36 cellular contexts compared by ENCODE assay signal in the genomic region with DNA sequence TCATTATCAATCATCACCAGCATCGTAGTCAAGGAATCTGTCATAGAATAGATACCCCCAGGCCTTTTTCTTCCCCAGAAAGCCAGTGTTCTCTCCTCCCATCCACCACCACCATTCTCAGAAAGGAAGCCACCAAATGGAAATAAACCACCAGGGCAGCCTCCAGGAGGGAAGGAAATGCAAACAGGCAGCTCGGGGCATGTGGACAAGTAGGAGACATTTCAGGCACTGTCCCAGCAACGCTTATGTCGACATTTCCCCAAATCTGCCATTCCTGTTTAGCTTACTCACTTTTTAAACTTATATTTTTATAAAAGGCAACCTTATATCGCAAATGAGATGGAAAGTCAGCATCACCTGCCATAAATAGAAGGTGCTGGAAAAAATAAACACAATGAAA. TPM values are rescaled to one million over a fixed set of nuclear protein-coding genes. Genes with fewer than 3 reads are reported as not detected.
DNase-seq lines count a peak whose midpoint lies in the region; ATAC-seq, FAIRE-seq and TF ChIP-seq lines count a peak whose summit lies in the region.
"Had no signal": no experiment of that assay in that cellular context is flagged by ENCODE, and none has a peak within 500 bp of the region (broad histone marks: within the 10 kb centered on the region; RNA-seq: fewer than 3 reads in every experiment).

No MANE protein-coding gene starts in this region.

- H3K9ac ChIP-seq in endothelial cell of umbilical vein (replicated peaks; ENCODE audit: extremely low read depth, insufficient read depth, low read length) (no peak overlapping the region), Karpas-422 (ENCODE audit: low read length) (no peak overlapping the region)

- H3K27me3 ChIP-seq in heart left ventricle (no peaks in the 10 kb centered on the region), endothelial cell of umbilical vein (ENCODE audit: control insufficient read depth in 2 of 2, insufficient read depth in 2 of 2, low read length in 2 of 2) (no peaks in the 10 kb centered on the region), upper lobe of left lung (no peaks in the 10 kb centered on the region), Karpas-422 (ENCODE audit: low read length) (peaks cover 2% of the 10 kb centered on the region; the same call in 1 of the 2 replicates)
- H3K27me3 ChIP-seq: colonic mucosa, pancreas, SJCRH30, transverse colon had no signal

- H3K9me3 ChIP-seq in heart left ventricle (peaks cover 0 to 14% (median 0%) of the 10 kb centered on the region in 12 donors), endothelial cell of umbilical vein (replicated peaks; ENCODE audit: control insufficient read depth, insufficient read depth, low read length) (no peaks in the 10 kb centered on the region), upper lobe of left lung (peaks cover 0 to 6% (median 0%) of the 10 kb centered on the region in 4 donors), Karpas-422 (ENCODE audit: low read length) (no peaks in the 10 kb centered on the region)
- H3K9me3 ChIP-seq: colonic mucosa, pancreas, SJCRH30, transverse colon had no signal

- no TSS peak for BruUV-seq in endothelial cell of umbilical vein (replicated peaks; lab: Mats Ljungman, UMichigan)

- intact Hi-C loops in heart left ventricle (cut with DNase I) = loop anchor here in 1 of 10 donors (10.0 kb wide), 1 partner anchor 360 kb away; no protein-coding TSS in a partner anchor
- intact Hi-C loops in left ventricle myocardium superior (cut with micrococcal nuclease) = no loop called here
- intact Hi-C loops in endothelial cell of umbilical vein (cut with micrococcal nuclease) = no loop called here

- POLR2A ChIA-PET in endothelial cell of umbilical vein (lab: Charles Lee) = interaction anchor here (0.5 kb wide), 1 partner anchor 38 kb away, joined by 4 read pairs; no protein-coding TSS in a partner anchor

- TF ChIP-seq POLR2A in heart left ventricle (IDR thresholded peaks at IDR 0.05) (no peak), endothelial cell of umbilical vein (IDR thresholded peaks at IDR 0.05; ENCODE audit: low read depth, low read length) (no peak), upper lobe of left lung (IDR thresholded peaks at IDR 0.05) (no peak), GM18505 (IDR thresholded peaks at IDR 0.05; ENCODE audit: borderline replicate concordance, extremely low read depth, insufficient read depth, insufficient read length) (no peak)

- H3K4me1 ChIP-seq in heart left ventricle (peaks cover 17 to 84% (median 66%) of the 10 kb centered on the region in 12 donors), endothelial cell of umbilical vein (ENCODE audit: control insufficient read depth, extremely low read depth, insufficient read depth, low read length) (no peaks in the 10 kb centered on the region), upper lobe of left lung (peaks cover 38 to 69% (median 49%) of the 10 kb centered on the region in 4 donors), Karpas-422 (ENCODE audit: low read length) (no peaks in the 10 kb centered on the region)
- H3K4me1 ChIP-seq: Caco-2, colonic mucosa, pancreas, SJCRH30 had no signal

- H3K4me3 ChIP-seq in heart left ventricle (no peak overlapping the region), endothelial cell of umbilical vein (replicated peaks in 1 of 3; ENCODE audit: insufficient read depth in 1 of 3, low read depth in 1 of 3, low read length in 3 of 3) (no peak overlapping the region), upper lobe of left lung (no peak overlapping the region), Karpas-422 (ENCODE audit: low read length) (no peak overlapping the region)
- H3K4me3 ChIP-seq: colonic mucosa, pancreas, SJCRH30, smooth muscle cell, transverse colon had no signal

- H4K20me1 ChIP-seq in endothelial cell of umbilical vein (replicated peaks; ENCODE audit: control insufficient read depth, extremely low read depth, insufficient read depth, low read length) (no peaks in the 10 kb centered on the region), Karpas-422 (ENCODE audit: insufficient read depth, low read depth, low read length) (no peaks in the 10 kb centered on the region)

- H3K27me3 Mint-ChIP-seq in osteocyte (ENCODE audit: unreplicated experiment) = no peaks in the 10 kb centered on the region

- H3K27ac Mint-ChIP-seq in osteocyte (ENCODE audit: unreplicated experiment) = peak overlapping the region; percentile 27
- H3K27ac Mint-ChIP-seq: activated B cell treated with CpG ODN at 0.5 μM for 24 hours; activated CD4-positive, alpha-beta T cell treated with anti-CD3 and anti-CD28 coated beads, Interleukin-2, amount 10 ng/mL, durations not matched to agents 7 days and 5 days; activated naive CD8-positive, alpha-beta T cell treated with anti-CD3 and anti-CD28 coated beads for 36 hours; effector memory CD8-positive, alpha-beta T cell; memory B cell had no signal

- FAIRE-seq in endothelial cell of umbilical vein (lab: Jason Lieb, UNC) (no peak), urothelium cell line (lab: Jason Lieb, UNC) (no peak)
- FAIRE-seq: GM12891, H54, pancreas had no signal

- WGBS in heart left ventricle, 4 donors = 48 to 53% (median 49%) methylated on average over 5 of the region's 5 CpGs
- WGBS in upper lobe of left lung, 2 donors = 22 to 27% methylated on average over 5 of the region's 5 CpGs

- H2AFZ ChIP-seq in endothelial cell of umbilical vein (ENCODE audit: low read depth, low read length) (no peak overlapping the region), Karpas-422 (ENCODE audit: low read length) (no peak overlapping the region)

- H3K27ac ChIP-seq in heart left ventricle (peak overlapping the region; percentile 30 to 84 (median 62)), endothelial cell of umbilical vein (ENCODE audit: insufficient read depth, low read depth, low read length) (no peak overlapping the region), upper lobe of left lung (peak overlapping the region; percentile 52 to 84 (median 66)), Karpas-422 (ENCODE audit: low read length) (no peak overlapping the region)
- H3K27ac ChIP-seq: 22Rv1, colonic mucosa, pancreas, SJCRH30, transverse colon had no signal

- DNase-seq in heart left ventricle (no peak), left ventricle myocardium superior (no peak), endothelial cell of umbilical vein (ENCODE audit: low read depth, low spot score) (peak; percentile 24), osteocyte (ENCODE audit: extremely low spot score, unreplicated experiment) (no peak), upper lobe of left lung (no peak), Karpas-422 (no peak), urothelium cell line (ENCODE audit: low spot score) (no peak)
- DNase-seq: activated B cell treated with CpG ODN at 0.5 μM for 24 hours; activated CD4-positive, alpha-beta T cell treated with anti-CD3 and anti-CD28 coated beads, Interleukin-2, amount 10 ng/mL, durations not matched to agents 7 days and 5 days; activated gamma-delta T cell; activated naive CD8-positive, alpha-beta T cell treated with anti-CD3 and anti-CD28 coated beads for 36 hours; activated T-cell treated with anti-CD3 and anti-CD28 coated beads, Interleukin-2, amount 50 U/mL, for 4 hours; anterior cingulate cortex; Caco-2; colonic mucosa; DMS53; effector memory CD8-positive, alpha-beta T cell; erythroblast; KG1; NCI-H1417 treated with DMSO at 0.1 percent for 48 hours; NCI-H345; NCI-H748 treated with DMSO at 0.1 percent for 48 hours; pancreas; retina; SJCRH30; stimulated activated CD4-positive, alpha-beta T cell treated with anti-CD3 and anti-CD28 coated beads, Interleukin-2, amount 100 ng/mL, for 24 hours; stimulated activated naive CD8-positive, alpha-beta T cell treated with anti-CD3 and anti-CD28 coated beads, Interleukin-15, Interleukin-2, amounts not matched to agents 100 U/mL and 50 U/mL, for 24 hours; T-helper 9 cell; transverse colon had no signal

- no peak for TF ChIP-seq EP300 in upper lobe of left lung (IDR thresholded peaks at IDR 0.05)

- ATAC-seq in heart left ventricle = no peak
- ATAC-seq in left ventricle myocardium superior = no peak
- no peak for ATAC-seq in upper lobe of left lung (ENCODE audit: low FRiP score in 2 of 2)
- no peak for ATAC-seq in GM18505 (IDR thresholded peaks at IDR 0.05; ENCODE audit: unreplicated experiment)
- ATAC-seq: activated T-cell treated with anti-CD3 and anti-CD28 coated beads, Interleukin-2, amount 50 U/mL, for 4 hours; effector memory CD8-positive, alpha-beta T cell; pancreas; stimulated activated naive CD8-positive, alpha-beta T cell treated with anti-CD3 and anti-CD28 coated beads, Interleukin-15, Interleukin-2, amounts not matched to agents 100 U/mL and 50 U/mL, for 24 hours had no signal

- peaks cover 5% of the 10 kb centered on the region for H3K36me3 Mint-ChIP-seq in osteocyte (ENCODE audit: unreplicated experiment)
- H3K36me3 Mint-ChIP-seq: CD14-positive monocyte, memory B cell had no signal

- H3K4me3 Mint-ChIP-seq in osteocyte (ENCODE audit: unreplicated experiment) = no peak overlapping the region
- H3K4me3 Mint-ChIP-seq: activated B cell treated with CpG ODN at 0.5 μM for 24 hours; activated CD4-positive, alpha-beta T cell treated with anti-CD3 and anti-CD28 coated beads, Interleukin-2, amount 10 ng/mL, durations not matched to agents 7 days and 5 days; activated naive CD8-positive, alpha-beta T cell treated with anti-CD3 and anti-CD28 coated beads for 36 hours; activated T-cell treated with anti-CD3 and anti-CD28 coated beads, Interleukin-2, amount 50 U/mL, for 4 hours; CD14-positive monocyte; effector memory CD8-positive, alpha-beta T cell; memory B cell had no signal

- H3K36me3 ChIP-seq in heart left ventricle (peaks cover 0 to 8% (median 0%) of the 10 kb centered on the region in 9 donors), endothelial cell of umbilical vein (ENCODE audit: control insufficient read depth in 2 of 2, extremely low read depth in 1 of 2, insufficient read depth in 2 of 2, low read length in 2 of 2) (no peaks in the 10 kb centered on the region), upper lobe of left lung (peaks cover 0 to 14% (median 2%) of the 10 kb centered on the region in 4 donors), Karpas-422 (ENCODE audit: insufficient read depth, low read length) (no peaks in the 10 kb centered on the region)
- H3K36me3 ChIP-seq: colonic mucosa, pancreas, SJCRH30, transverse colon had no signal

- CTCF ChIA-PET in endothelial cell of umbilical vein (lab: Charles Lee) = interaction anchor here (2.4 kb wide), 1 partner anchor 16 kb away, joined by 8 read pairs; a partner anchor contains a TSS

- H3K4me1 Mint-ChIP-seq in osteocyte (ENCODE audit: unreplicated experiment) = peaks cover 9% of the 10 kb centered on the region
- H3K4me1 Mint-ChIP-seq: activated CD4-positive, alpha-beta T cell treated with anti-CD3 and anti-CD28 coated beads, Interleukin-2, amount 10 ng/mL, durations not matched to agents 7 days and 5 days; activated naive CD8-positive, alpha-beta T cell treated with anti-CD3 and anti-CD28 coated beads for 36 hours had no signal

- H3K9me2 ChIP-seq in Karpas-422 (replicated peaks; ENCODE audit: insufficient read depth, low read length) = no peaks in the 10 kb centered on the region

- H3K9me3 Mint-ChIP-seq in osteocyte (ENCODE audit: unreplicated experiment) = peaks cover 10% of the 10 kb centered on the region
- H3K9me3 Mint-ChIP-seq: memory B cell had no signal

- dilution Hi-C loops in endothelial cell of umbilical vein (cut with MboI; ENCODE audit: extremely low pct_ligation_motif_present, low sequenced_read_pairs) = no loop called here

- no peaks in the 10 kb centered on the region for H3K79me2 ChIP-seq in endothelial cell of umbilical vein (ENCODE audit: control insufficient read depth, insufficient read depth, low read length)
- H3K79me2 ChIP-seq in Karpas-422 (ENCODE audit: low read length) = no peaks in the 10 kb centered on the region

- H3K4me2 ChIP-seq in endothelial cell of umbilical vein (ENCODE audit: insufficient read depth, low read length) = no peak overlapping the region
- H3K4me2 ChIP-seq in Karpas-422 (ENCODE audit: low read depth, low read length, poor library complexity, severe bottlenecking) = no peak overlapping the region
- H3K4me2 ChIP-seq: smooth muscle cell had no signal

- H3K9me1 ChIP-seq in endothelial cell of umbilical vein (replicated peaks; ENCODE audit: control insufficient read depth, extremely low read depth, insufficient read depth, low read length) = no peaks in the 10 kb centered on the region

- TF ChIP-seq CTCF in heart left ventricle (IDR thresholded peaks at IDR 0.05) (no peak), endothelial cell of umbilical vein (IDR thresholded peaks at IDR 0.05; ENCODE audit: extremely low read depth in 1 of 2, insufficient read depth in 1 of 2, low read depth in 1 of 2, low read length in 2 of 2) (no peak), osteocyte (IDR thresholded peaks at IDR 0.05) (no peak), upper lobe of left lung (IDR thresholded peaks at IDR 0.05) (no peak)

RNA-seq across cellular contexts. Expression of a gene that starts 15.8 kb away (rescaled TPM):
- total RNA-seq in heart left ventricle (100 to 1,000 TPM in 1 of 9 donors, 10 to 100 TPM in 8; 37.8 to 103 (median 64.8) TPM), left ventricle myocardium superior (96.4 TPM), endothelial cell of umbilical vein (18.3 and 25.5 TPM in 2 replicates), osteocyte (4.7 and 5.9 TPM in 2 replicates), upper lobe of left lung (1,000 to 10,000 TPM in 1 of 6 donors, 100 to 1,000 TPM in 5; 261 to 1,020 (median 640) TPM)
- polyA plus RNA-seq in heart left ventricle (10 to 100 TPM; 34.5 to 47.2 TPM), endothelial cell of umbilical vein (19.0 and 25.5 TPM in 2 replicates)
- 13.0 and 14.8 TPM in 2 replicates for polyA plus RNA-seq in endothelial cell of umbilical vein (2011; cell fraction: cytosol; rRNA removed)
- 7.8 and 11.0 TPM in 2 replicates for polyA plus RNA-seq in endothelial cell of umbilical vein (2011; cell fraction: nucleus; rRNA removed)
- 9.1 and 10.5 TPM in 2 replicates for polyA plus RNA-seq in endothelial cell of umbilical vein (2012)
- 40.3 and 45.9 TPM in 2 replicates for polyA minus RNA-seq in endothelial cell of umbilical vein
- polyA minus RNA-seq in endothelial cell of umbilical vein (2011; cell fraction: cytosol; rRNA and poly(A)+ RNA removed) = 55.6 TPM
- polyA minus RNA-seq in endothelial cell of umbilical vein (2011; cell fraction: nucleus; rRNA and poly(A)+ RNA removed) = 6.3 and 9.4 TPM in 2 replicates
- total RNA-seq in Karpas-422 (2014; rRNA removed; shearing (Covaris generic); ENCODE audit: low replicate concordance) = not detected in 2 replicates
- total RNA-seq: activated B cell treated with CpG ODN at 0.5 μM for 24 hours; activated CD4-positive, alpha-beta T cell treated with anti-CD3 and anti-CD28 coated beads, Interleukin-2, amount 10 ng/mL, durations not matched to agents 7 days and 5 days; activated naive CD8-positive, alpha-beta T cell treated with anti-CD3 and anti-CD28 coated beads for 36 hours had no signal
- polyA plus RNA-seq: CD14-positive monocyte had no signal

Comparison
In these comparisons a context has a peak if more than half of its experiments do, and no peak if none do; other contexts are left out.
1. H3K27ac ChIP-seq: peak in heart left ventricle (12 of 12) and upper lobe of left lung (4 of 4); none in endothelial cell of umbilical vein (single experiment) and Karpas-422 (single experiment).